ENCODE assay signal across 8 cellular contexts in the genomic region with DNA sequence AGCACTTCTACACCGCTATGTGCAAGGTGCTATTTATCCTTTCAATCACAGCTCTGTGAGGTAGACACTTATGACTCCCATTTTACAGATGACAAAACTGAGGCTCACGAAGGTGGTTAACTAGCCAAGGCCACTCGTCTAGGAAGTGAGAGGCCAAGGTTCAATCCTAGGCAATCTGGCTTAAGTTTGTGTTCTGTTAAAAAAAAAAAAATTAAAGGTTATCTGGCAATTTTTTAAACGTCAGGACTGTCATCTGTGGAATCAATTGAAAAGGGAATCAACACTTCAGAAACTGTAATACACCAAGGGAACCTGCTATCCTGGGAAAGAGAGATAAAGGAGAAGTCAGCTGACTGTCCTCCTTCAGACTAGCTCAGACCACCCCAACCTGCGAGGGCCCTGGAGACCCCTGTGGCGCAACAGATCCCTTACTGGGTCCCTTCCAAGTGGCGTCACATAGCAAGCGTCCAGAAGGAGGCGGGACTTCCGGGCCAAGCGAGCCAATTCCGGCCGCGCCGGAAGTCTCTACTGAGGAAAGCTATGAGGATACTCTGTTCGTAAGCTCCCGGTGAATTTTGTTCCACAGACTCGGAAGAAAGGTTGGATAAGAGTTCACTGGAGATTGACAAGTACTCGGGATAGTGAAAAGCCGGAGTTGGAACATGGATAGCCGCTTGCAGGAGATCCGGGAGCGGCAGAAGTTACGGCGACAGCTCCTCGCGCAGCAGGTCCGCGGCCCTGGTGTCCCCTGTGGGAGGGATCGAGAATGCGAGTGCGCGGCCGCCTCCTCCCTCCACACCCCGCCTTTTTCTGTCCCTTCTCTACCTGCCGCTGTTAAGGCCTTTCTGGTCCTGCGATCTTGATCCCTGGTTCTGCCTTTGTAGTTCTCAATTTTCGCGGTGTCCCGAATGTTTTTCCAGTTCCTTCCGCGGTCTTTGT. TPM values are rescaled to one million over a fixed set of nuclear protein-coding genes. Genes with fewer than 3 reads are reported as not detected.
DNase-seq lines count a peak whose midpoint lies in the region; ATAC-seq and TF ChIP-seq lines count a peak whose summit lies in the region.

Gene METTL14 (plus strand): TSS at position 520 of the 939 bp plus-strand sequence. CDS start 143 bp downstream, at position 663.

- H3K4me2 ChIP-seq in OCI-LY7 (ENCODE audit: low read length), result peak within 1 kb of the TSS; percentile 97

- peak; percentile 95 for DNase-seq in DMS 273 (lab: John Stamatoyannopoulos, UW; ENCODE audit: unreplicated experiment)
- peak; percentile 93 for DNase-seq in OCI-LY7 (ENCODE audit: low spot score)
- DNase-seq in activated T-cell treated with anti-CD3 and anti-CD28 coated beads for 4 hours, result peak; percentile 77
- peak; percentile 52 for DNase-seq in epithelial cell of proximal tubule (ENCODE audit: low read depth)
- DNase-seq in mucosa of gallbladder (ENCODE audit: low spot score), result peak; percentile 94
- DNase-seq in stimulated activated CD8-positive, alpha-beta memory T cell treated with anti-CD3 and anti-CD28 coated beads, Interleukin-4, amount 100 ng/mL, for 4 hours (ENCODE audit: low read depth in 2 of 2, low spot score in 1 of 2), result peak; percentile 70 to 72

- peak within 1 kb of the TSS; percentile 95 for H2AFZ ChIP-seq in OCI-LY7 (ENCODE audit: low read length)

- POLR2A ChIA-PET in OCI-LY7 (lab: Charles Lee), result interaction anchor here (0.6 to 1.9 kb wide), 12 partner anchors 9 to 861 kb away, joined by 3 to 8 read pairs (median 3); no protein-coding TSS in a partner anchor

- 0 out of 2 replicates have a peak, but pooled peaks have one; percentile 17 for TF ChIP-seq CTCF in OCI-LY7 (conservative IDR thresholded peaks at IDR 0.05; ENCODE audit: low read length)
- no peak for TF ChIP-seq CTCF in epithelial cell of proximal tubule (conservative IDR thresholded peaks at IDR 0.05; ENCODE audit: low read depth, low read length)

- ATAC-seq in GM21447 (IDR thresholded peaks at IDR 0.05; ENCODE audit: unreplicated experiment), result peak; percentile 99

- H3K4me3 ChIP-seq in HUES64 (ENCODE audit: low read length) (peak within 1 kb of the TSS; percentile 92), OCI-LY7 (ENCODE audit: low read depth, low read length, poor library complexity, severe bottlenecking) (peak within 1 kb of the TSS; percentile 91), epithelial cell of proximal tubule (ENCODE audit: low read depth, low read length) (peak within 1 kb of the TSS; percentile 81)

- H3K9me2 ChIP-seq in OCI-LY7 (ENCODE audit: insufficient read depth, low read length), result no peaks in the 10 kb centered on the region

- H3K4me1 ChIP-seq in HUES64 (ENCODE audit: insufficient read depth, low read length) (peaks cover 10% of the 10 kb centered on the region), OCI-LY7 (ENCODE audit: insufficient read depth, low read length, poor library complexity, severe bottlenecking) (peaks cover 24% of the 10 kb centered on the region)

- peaks cover 4% of the 10 kb centered on the region; the same call in 1 of the 2 replicates for H4K20me1 ChIP-seq in OCI-LY7 (ENCODE audit: insufficient read depth, low read length)

- H3K27me3 ChIP-seq in HUES64 (ENCODE audit: insufficient read depth, low read length), result no peaks in the 10 kb centered on the region

- H3K79me2 ChIP-seq in OCI-LY7 (ENCODE audit: insufficient read depth, low read depth, low read length), result peaks cover 25% of the 10 kb centered on the region

- H3K9ac ChIP-seq in HUES64 (ENCODE audit: low read depth, low read length), result peak within 1 kb of the TSS; percentile 85

- intact Hi-C loops in OCI-LY7 (cut with micrococcal nuclease; ENCODE audit: unreplicated experiment), result loop anchor here (2.0 kb wide), 2 partner anchors 76 to 94 kb away; no protein-coding TSS in a partner anchor

- H3K9me3 ChIP-seq in HUES64 (ENCODE audit: insufficient read depth, low read depth, low read length), result no peaks in the 10 kb centered on the region
- no peaks in the 10 kb centered on the region for H3K9me3 ChIP-seq in OCI-LY7 (ENCODE audit: low read length)

- peaks cover 25% of the 10 kb centered on the region for H3K36me3 ChIP-seq in HUES64 (ENCODE audit: insufficient read depth, low read length)
- peaks cover 23% of the 10 kb centered on the region for H3K36me3 ChIP-seq in OCI-LY7 (ENCODE audit: insufficient read depth, low read length)

- H3K27ac ChIP-seq in HUES64 (ENCODE audit: low read depth, low read length), result peak within 1 kb of the TSS; percentile 83
- peak within 1 kb of the TSS; percentile 10 for H3K27ac ChIP-seq in OCI-LY7 (ENCODE audit: low read depth, low read length, poor library complexity, severe bottlenecking)

- WGBS in HUES64, result 7% methylated on average over 42 of the region's 42 CpGs

- TSS peak; percentile 96 for BruUV-seq in OCI-LY7 (replicated peaks; lab: Mats Ljungman, UMichigan)

- CTCF ChIA-PET in OCI-LY7 (lab: Charles Lee; ENCODE audit: unreplicated experiment), result interaction anchor here (0.5 kb wide), 1 partner anchor 144 kb away, joined by 3 read pairs; no protein-coding TSS in a partner anchor

RNA-seq across cellular contexts. Expression of gene METTL14, which starts in this region (rescaled TPM):
- 27.1 TPM for polyA plus RNA-seq in HUES64 (2013, experiment 1 of 2)
- 24.5 TPM for polyA plus RNA-seq in HUES64 (2013, experiment 2 of 2)
- total RNA-seq in OCI-LY7 (2014; rRNA removed; shearing (Covaris generic)), result 17.5 and 36.2 TPM in 2 replicates
- total RNA-seq in OCI-LY7 (2022) (41.7 and 45.7 TPM in 2 replicates), epithelial cell of proximal tubule (21.1 and 55.5 TPM in 2 replicates), mucosa of gallbladder (47.2 TPM)

Comparison
In these comparisons a context has a peak if more than half of its experiments do, and no peak if none do; other contexts are left out.
1. Peak in every context shown above with its lines: DNase-seq, ATAC-seq, H3K4me3 ChIP-seq and H3K27ac ChIP-seq.